In the genomic region with DNA sequence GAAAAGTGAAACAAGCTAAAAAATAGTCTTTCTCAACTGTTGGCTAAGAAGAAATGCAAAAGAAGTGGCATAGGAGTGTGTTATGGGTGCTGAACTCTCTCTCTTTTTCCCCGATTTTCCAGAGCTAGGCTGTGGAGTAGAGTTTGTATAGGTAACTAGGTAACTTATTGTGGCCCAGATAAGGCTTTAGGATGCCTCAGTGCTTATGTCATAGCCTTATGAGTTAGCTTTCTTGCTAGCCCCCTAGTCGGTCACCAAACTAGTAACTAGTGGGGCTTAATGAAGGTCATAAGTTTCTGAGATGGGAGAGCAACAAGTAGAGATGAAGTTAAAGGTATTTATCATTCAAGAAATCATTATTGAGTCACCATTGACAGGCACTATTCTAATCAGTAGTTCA, we compare ENCODE assay signal across 16 cellular contexts. TPM values are rescaled to one million over a fixed set of nuclear protein-coding genes. Genes with fewer than 3 reads are reported as not detected.
DNase-seq lines count a peak whose midpoint lies in the region; ATAC-seq, FAIRE-seq and TF ChIP-seq lines count a peak whose summit lies in the region.
"Had no signal": no experiment of that assay in that cellular context is flagged by ENCODE, and none has a peak within 500 bp of the region (broad histone marks: within the 10 kb centered on the region; RNA-seq: fewer than 3 reads in every experiment).

No MANE protein-coding gene starts in this region.

- FAIRE-seq in kidney (lab: Jason Lieb, UNC): no peak

- no peaks in the 10 kb centered on the region for H3K27me3 ChIP-seq in mesendoderm (ENCODE audit: insufficient read depth, low read length, poor library complexity)
- H3K27me3 ChIP-seq: SJCRH30 had no signal

- peaks cover 18 to 38% of the 10 kb centered on the region in 2 donors for H3K4me1 Mint-ChIP-seq in natural killer cell
- H3K4me1 Mint-ChIP-seq in natural killer cell treated with Interleukin-12 subunit alpha and Interleukin-12 subunit beta and Interleukin-15 and Interleukin-18, amount 100 ng/mL, for 72 hours (ENCODE audit: low read depth in 2 of 2): peaks cover 20 to 21% of the 10 kb centered on the region in 2 donors
- H3K4me1 Mint-ChIP-seq in T-helper 17 cell: peaks cover 17% of the 10 kb centered on the region

- no peak overlapping the region for H4K5ac ChIP-seq in mesendoderm (ENCODE audit: low read length)

- intact Hi-C loops in natural killer cell (cut with micrococcal nuclease) (no loop called here), kidney (cut with DNase I) (no loop called here)

- no peaks in the 10 kb centered on the region for H3K36me3 ChIP-seq in mesendoderm (ENCODE audit: control insufficient read depth, insufficient read depth, low read length)
- H3K36me3 ChIP-seq in kidney (ENCODE audit: control insufficient read depth in 1 of 2, insufficient read depth in 2 of 2, low read length in 2 of 2): peaks cover 0 to 4% of the 10 kb centered on the region in 2 donors
- H3K36me3 ChIP-seq: SJCRH30 had no signal

- H3K36me3 Mint-ChIP-seq in natural killer cell: no peaks in the 10 kb centered on the region
- peaks cover 12% of the 10 kb centered on the region for H3K36me3 Mint-ChIP-seq in natural killer cell treated with Interleukin-12 subunit alpha and Interleukin-12 subunit beta and Interleukin-15 and Interleukin-18, amount 100 ng/mL, for 72 hours
- H3K36me3 Mint-ChIP-seq in T-helper 17 cell (ENCODE audit: low read depth): peaks cover 3% of the 10 kb centered on the region

- H3K79me1 ChIP-seq in mesendoderm (ENCODE audit: low read length): no peaks in the 10 kb centered on the region

- H2BK15ac ChIP-seq in mesendoderm (replicated peaks; ENCODE audit: low read depth): no peak overlapping the region

- H3K18ac ChIP-seq in mesendoderm (ENCODE audit: low read length): no peak overlapping the region

- H3K9me3 ChIP-seq in T-helper 17 cell (ENCODE audit: control insufficient read depth, low read length, poor library complexity, severe bottlenecking) (no peaks in the 10 kb centered on the region), kidney (ENCODE audit: control insufficient read depth in 1 of 2, low read length in 2 of 2) (peaks cover 0 to 6% of the 10 kb centered on the region in 2 donors)

- H3K4me1 ChIP-seq in mesendoderm (ENCODE audit: control insufficient read depth, low read depth, low read length): no peaks in the 10 kb centered on the region
- peaks cover 9 to 12% of the 10 kb centered on the region in 2 donors for H3K4me1 ChIP-seq in kidney (ENCODE audit: control insufficient read depth in 1 of 2, insufficient read depth in 1 of 2, low read depth in 1 of 2, low read length in 2 of 2)
- H3K4me1 ChIP-seq: SJCRH30 had no signal

- H3K4ac ChIP-seq in mesendoderm (ENCODE audit: low read depth, low read length): no peak overlapping the region

- no peaks in the 10 kb centered on the region for H3K9me3 Mint-ChIP-seq in natural killer cell
- H3K9me3 Mint-ChIP-seq in natural killer cell treated with Interleukin-12 subunit alpha and Interleukin-12 subunit beta and Interleukin-15 and Interleukin-18, amount 100 ng/mL, for 72 hours: no peaks in the 10 kb centered on the region

- no peak for ATAC-seq in natural killer cell
- no peak for ATAC-seq in natural killer cell treated with Interleukin-12 subunit alpha and Interleukin-12 subunit beta and Interleukin-15 and Interleukin-18, amount 100 ng/mL, for 72 hours
- ATAC-seq in T-helper 17 cell: no peak
- no peak for ATAC-seq in GM19452 (IDR thresholded peaks at IDR 0.05; ENCODE audit: unreplicated experiment)

- H3K27me3 Mint-ChIP-seq in natural killer cell (ENCODE audit: low read depth in 2 of 2) (no peaks in the 10 kb centered on the region), T-helper 17 cell (no peaks in the 10 kb centered on the region)
- H3K27me3 Mint-ChIP-seq in natural killer cell treated with Interleukin-12 subunit alpha and Interleukin-12 subunit beta and Interleukin-15 and Interleukin-18, amount 100 ng/mL, for 72 hours: no peaks in the 10 kb centered on the region

- no peak overlapping the region for H2AK5ac ChIP-seq in mesendoderm (ENCODE audit: low read length)

- no CpG with 5 or more reads among the region's 2 CpGs for whole genome bisulfite sequencing in mesendoderm (ENCODE audit: extremely low coverage, insufficient coverage, low lambda C conversion rate)

- DNase-seq in natural killer cell (no peak), T-helper 17 cell (no peak), mesendoderm (peak; percentile 66), kidney (no peak)
- DNase-seq in natural killer cell treated with Interleukin-12 subunit alpha and Interleukin-12 subunit beta and Interleukin-15 and Interleukin-18, amount 100 ng/mL, for 72 hours (ENCODE audit: low spot score): no peak
- DNase-seq in stimulated activated CD4-positive, alpha-beta T cell treated with anti-CD3 and anti-CD28 coated beads, Interleukin-4, amount 100 ng/mL, for 24 hours: no peak
- DNase-seq: AML-193, DMS79 treated with DMSO at 0.1 percent for 48 hours, H9, Kasumi-1, NCI-H1930, NCI-H2171, NCI-H446 treated with DMSO at 0.1 percent for 48 hours, NCI-H774, SJCRH30 had no signal

- no peak overlapping the region for H3K4me2 ChIP-seq in mesendoderm (ENCODE audit: low read length)

- H3K27ac ChIP-seq in mesendoderm (ENCODE audit: low read depth, low read length) (no peak overlapping the region), kidney (ENCODE audit: low read depth in 2 of 2, low read length in 2 of 2) (no peak overlapping the region)
- H3K27ac ChIP-seq: SJCRH30 had no signal

- H3K23ac ChIP-seq in mesendoderm (ENCODE audit: low read length): no peak overlapping the region

- H3K4me3 Mint-ChIP-seq in natural killer cell (no peak overlapping the region), T-helper 17 cell (no peak overlapping the region)
- H3K4me3 Mint-ChIP-seq in natural killer cell treated with Interleukin-12 subunit alpha and Interleukin-12 subunit beta and Interleukin-15 and Interleukin-18, amount 100 ng/mL, for 72 hours: no peak overlapping the region
- H3K4me3 Mint-ChIP-seq: H9 had no signal

- no peak overlapping the region for H2BK120ac ChIP-seq in mesendoderm (ENCODE audit: low read depth, low read length)

- H3K9ac ChIP-seq in mesendoderm (ENCODE audit: low read length): no peak overlapping the region
- no peak overlapping the region for H3K9ac ChIP-seq in kidney (ENCODE audit: low read length in 2 of 2)

- H3K79me2 ChIP-seq in mesendoderm (ENCODE audit: control insufficient read depth, insufficient read depth, low read length): no peaks in the 10 kb centered on the region

- H3K27ac Mint-ChIP-seq in natural killer cell (peak overlapping the region; percentile 9 to 76), T-helper 17 cell (peak overlapping the region; percentile 88)
- H3K27ac Mint-ChIP-seq in natural killer cell treated with Interleukin-12 subunit alpha and Interleukin-12 subunit beta and Interleukin-15 and Interleukin-18, amount 100 ng/mL, for 72 hours: no peak overlapping the region

- no peak overlapping the region for H3K56ac ChIP-seq in mesendoderm (ENCODE audit: low read length)

- TF ChIP-seq CTCF in natural killer cell (IDR thresholded peaks at IDR 0.05): no peak
- no peak for TF ChIP-seq CTCF in kidney (IDR thresholded peaks at IDR 0.05; ENCODE audit: borderline replicate concordance, extremely low read depth, insufficient read depth)

- H4K8ac ChIP-seq in mesendoderm (ENCODE audit: low read depth, low read length): no peak overlapping the region

- H2BK5ac ChIP-seq in mesendoderm (ENCODE audit: low read length): no peak overlapping the region

- H3K4me3 ChIP-seq in mesendoderm (ENCODE audit: low read length) (no peak overlapping the region), kidney (ENCODE audit: low read length in 2 of 2) (no peak overlapping the region)
- H3K4me3 ChIP-seq: SJCRH30 had no signal

RNA-seq across cellular contexts. Expression of a gene that starts 32.4 kb away (rescaled TPM):
- total RNA-seq in natural killer cell: 10 to 100 TPM; 30.0 to 39.1 (median 31.4) TPM
- 10 to 100 TPM; 30.2 to 68.1 TPM for total RNA-seq in natural killer cell treated with Interleukin-12 subunit alpha and Interleukin-12 subunit beta and Interleukin-15 and Interleukin-18, amount 100 ng/mL, for 72 hours
- 10 to 100 TPM in 1 of 2 donors, 1 to 10 TPM in 1; 9.9 to 13.7 TPM for total RNA-seq in T-helper 17 cell
- polyA plus RNA-seq in mesendoderm (2013, experiment 1 of 2): 14.5 TPM
- polyA plus RNA-seq in mesendoderm (2013, experiment 2 of 2): 14.2 TPM
- total RNA-seq in kidney: 21.2 TPM
- polyA plus RNA-seq in kidney (ENCODE audit: insufficient read depth, low read depth, low replicate concordance): 53.5 TPM

Comparison
In these comparisons a context has a peak if more than half of its experiments do, and no peak if none do; other contexts are left out.
1. H3K27ac Mint-ChIP-seq: peak in natural killer cell (2 of 2) and T-helper 17 cell (single experiment); none in natural killer cell treated with Interleukin-12 subunit alpha and Interleukin-12 subunit beta and Interleukin-15 and Interleukin-18, amount 100 ng/mL, for 72 hours (0 of 2).